Comparison of ENCODE assay signal across 1 cellular context in the genomic region with DNA sequence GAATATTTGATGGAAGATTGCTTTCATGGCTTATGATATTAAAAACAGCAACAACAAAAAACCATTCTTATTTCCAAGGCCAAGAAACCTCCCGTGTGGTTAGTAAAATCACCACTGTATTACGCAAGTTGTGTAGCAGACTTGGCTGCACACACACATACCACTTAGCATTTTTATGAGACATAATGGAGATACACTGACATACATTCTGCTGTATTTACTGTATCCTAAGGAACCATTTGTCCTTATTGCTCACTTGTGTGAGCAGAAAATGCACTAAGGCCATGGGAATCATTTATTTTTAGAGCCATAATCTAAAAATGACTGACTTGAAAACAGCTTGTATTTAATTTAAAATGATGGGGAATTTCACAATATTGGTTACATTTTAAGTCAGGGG.
TF ChIP-seq lines count a peak whose summit lies in the region.

No MANE protein-coding gene starts in this region.

TF ChIP-seq in HepG2, 621 proteins besides CTCF, POLR2A, EP300 and RAD21:
- TF ChIP-seq JARID2 (CRISPR knock-in tag; IDR thresholded peaks at IDR 0.05; ENCODE audit: insufficient replicate concordance) (no peak), CEBPB (IDR thresholded peaks at IDR 0.05; ENCODE audit: borderline replicate concordance, low read depth, low read length) (peak; percentile 59)
